Comparison of ENCODE assay signal across 28 cellular contexts in the genomic region with DNA sequence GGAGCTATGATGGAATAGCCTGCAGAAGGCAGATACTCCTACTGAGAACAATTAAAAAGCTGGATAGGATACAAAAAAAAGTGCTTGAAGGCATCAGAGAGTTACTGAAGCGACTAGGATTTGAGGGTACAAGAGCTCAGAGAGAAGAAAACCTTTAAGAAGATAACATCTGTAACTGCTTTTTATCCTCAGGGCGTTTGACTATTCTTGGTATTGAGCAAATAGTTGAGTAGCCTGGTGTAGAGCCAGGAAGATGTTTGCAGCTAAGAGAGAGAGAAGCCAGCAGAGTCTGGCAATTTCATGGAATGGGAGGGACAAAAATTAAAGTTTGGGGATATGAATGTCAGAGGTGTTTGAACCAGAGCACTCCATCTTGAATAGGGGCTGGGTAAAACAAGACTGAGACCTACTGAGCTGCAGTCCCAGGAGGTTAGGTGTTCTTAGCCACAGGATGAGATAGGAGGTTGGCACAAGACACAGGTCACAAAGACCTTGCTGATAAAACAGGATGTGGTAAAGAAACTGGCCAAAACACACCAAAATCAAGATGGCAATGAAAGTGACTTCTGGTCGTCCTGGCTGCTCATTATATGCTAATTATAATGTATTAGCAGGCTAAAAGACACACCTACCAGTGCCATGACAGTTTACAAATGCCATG.
DNase-seq lines count a peak whose midpoint lies in the region; ATAC-seq and TF ChIP-seq lines count a peak whose summit lies in the region.
"Had no signal": no experiment of that assay in that cellular context is flagged by ENCODE, and none has a peak within 500 bp of the region (broad histone marks: within the 10 kb centered on the region; RNA-seq: fewer than 3 reads in every experiment).

No MANE protein-coding gene starts in this region.

- no peaks in the 10 kb centered on the region for H3K4me1 Mint-ChIP-seq in MCF 10A (ENCODE audit: insufficient read depth, unreplicated experiment)
- H3K4me1 Mint-ChIP-seq: CD4-positive, CD25-positive, alpha-beta regulatory T cell; memory B cell; neural crest cell; stimulated activated memory B cell treated with anti-CD40 and anti-IgM and Interleukin-4, amounts not matched to agents 10 μg/mL and 1 μg/mL and 100 μg/mL, for 72 hours had no signal

- peak overlapping the region in 1 of 2 donors; percentile 40 for H3K27ac ChIP-seq in breast epithelium
- H3K27ac ChIP-seq: HL-60, pancreas, upper lobe of left lung had no signal

- intact Hi-C loops in MCF 10A (cut with micrococcal nuclease) (no loop called here), breast epithelium (cut with DNase I; ENCODE audit: low total_unique reads) (no loop called here)

- no peaks in the 10 kb centered on the region for H3K36me3 ChIP-seq in breast epithelium
- H3K36me3 ChIP-seq: pancreas, upper lobe of left lung had no signal

- TF ChIP-seq CTCF in MCF 10A (IDR thresholded peaks at IDR 0.05; ENCODE audit: unreplicated experiment) (no peak), breast epithelium (IDR thresholded peaks at IDR 0.05) (no peak)

- no peak for TF ChIP-seq POLR2A in breast epithelium (IDR thresholded peaks at IDR 0.05)

- peak; percentile 26 for ATAC-seq in GM21423 (IDR thresholded peaks at IDR 0.05; ENCODE audit: unreplicated experiment)
- ATAC-seq: left colon; pancreas; stimulated activated memory B cell treated with anti-CD40 and anti-IgM and Interleukin-4, amounts not matched to agents 10 μg/mL and 1 μg/mL and 100 μg/mL, for 72 hours had no signal

- no peaks in the 10 kb centered on the region for H3K36me3 Mint-ChIP-seq in MCF 10A (ENCODE audit: insufficient read depth, unreplicated experiment)
- H3K36me3 Mint-ChIP-seq: activated naive CD8-positive, alpha-beta T cell; CD4-positive, CD25-positive, alpha-beta regulatory T cell; memory B cell; stimulated activated memory B cell treated with anti-CD40 and anti-IgM and Interleukin-4, amounts not matched to agents 10 μg/mL and 1 μg/mL and 100 μg/mL, for 72 hours had no signal

- POLR2A ChIA-PET in MCF 10A (lab: Yijun Ruan, JAX) = interaction anchor here (0.6 kb wide), 1 partner anchor 990 kb away, joined by 3 read pairs; no protein-coding TSS in a partner anchor

- CTCF ChIA-PET in MCF 10A (lab: Yijun Ruan, JAX) = interaction anchor here (1.0 kb wide), 1 partner anchor 52 kb away, joined by 4 read pairs; no protein-coding TSS in a partner anchor

- no peaks in the 10 kb centered on the region for H3K27me3 ChIP-seq in breast epithelium
- H3K27me3 ChIP-seq: pancreas, upper lobe of left lung had no signal

- BruUV-seq in MCF 10A (replicated peaks; lab: Mats Ljungman, UMichigan) = no TSS peak

- no peak overlapping the region for H3K4me3 Mint-ChIP-seq in MCF 10A (ENCODE audit: unreplicated experiment)
- H3K4me3 Mint-ChIP-seq: activated naive CD8-positive, alpha-beta T cell; CD4-positive, CD25-positive, alpha-beta regulatory T cell; memory B cell; neural crest cell; stimulated activated memory B cell treated with anti-CD40 and anti-IgM and Interleukin-4, amounts not matched to agents 10 μg/mL and 1 μg/mL and 100 μg/mL, for 72 hours had no signal

- H3K27me3 Mint-ChIP-seq in MCF 10A (ENCODE audit: insufficient read depth, unreplicated experiment) = peaks cover 47% of the 10 kb centered on the region
- H3K27me3 Mint-ChIP-seq: CD4-positive, CD25-positive, alpha-beta regulatory T cell; memory B cell; stimulated activated memory B cell treated with anti-CD40 and anti-IgM and Interleukin-4, amounts not matched to agents 10 μg/mL and 1 μg/mL and 100 μg/mL, for 72 hours had no signal

- H3K4me3 ChIP-seq in breast epithelium = no peak overlapping the region
- H3K4me3 ChIP-seq: pancreas, upper lobe of left lung had no signal

- no peak overlapping the region for H3K27ac Mint-ChIP-seq in MCF 10A (ENCODE audit: low read depth, unreplicated experiment)
- H3K27ac Mint-ChIP-seq: activated naive CD8-positive, alpha-beta T cell; CD4-positive, CD25-positive, alpha-beta regulatory T cell; memory B cell; stimulated activated memory B cell treated with anti-CD40 and anti-IgM and Interleukin-4, amounts not matched to agents 10 μg/mL and 1 μg/mL and 100 μg/mL, for 72 hours had no signal

- peak; percentile 2 for DNase-seq in MCF 10A (ENCODE audit: unreplicated experiment)
- DNase-seq in breast epithelium (ENCODE audit: low spot score in 2 of 2) = no peak
- peak; percentile 67 for DNase-seq in OCI-M1 (lab: John Stamatoyannopoulos, UW)
- no peak for DNase-seq in dedifferentiated amniotic fluid mesenchymal stem cell (ENCODE audit: extremely low spot score)
- DNase-seq in T-helper 9 cell = no peak
- DNase-seq in NCI-H82 treated with DMSO at 0.1 percent for 48 hours (lab: John Stamatoyannopoulos, UW; ENCODE audit: unreplicated experiment) = no peak
- DNase-seq in NCI-H146 (lab: John Stamatoyannopoulos, UW) = no peak
- DNase-seq: 8988T; activated CD4-positive, alpha-beta T cell treated with anti-CD3 and anti-CD28 coated beads for 48 hours; activated T-cell treated with anti-CD3 and anti-CD28 coated beads for 4 hours; CD4-positive, CD25-positive, alpha-beta regulatory T cell; hippocampal formation; KBM-7; left colon; NCI-H1436; NCI-H345; NCI-H748 treated with DMSO at 0.1 percent for 48 hours; pancreas; retina; substantia nigra; SW 1271; upper lobe of left lung had no signal

- no peaks in the 10 kb centered on the region for H3K9me3 ChIP-seq in breast epithelium
- H3K9me3 ChIP-seq: pancreas, upper lobe of left lung had no signal

- H3K4me1 ChIP-seq in breast epithelium = no peaks in the 10 kb centered on the region
- H3K4me1 ChIP-seq: pancreas, upper lobe of left lung had no signal

- H3K9me3 Mint-ChIP-seq in MCF 10A (ENCODE audit: unreplicated experiment) = no peaks in the 10 kb centered on the region
- H3K9me3 Mint-ChIP-seq: CD4-positive, CD25-positive, alpha-beta regulatory T cell; memory B cell; neural crest cell; stimulated activated memory B cell treated with anti-CD40 and anti-IgM and Interleukin-4, amounts not matched to agents 10 μg/mL and 1 μg/mL and 100 μg/mL, for 72 hours had no signal

Comparison
In these comparisons a context has a peak if more than half of its experiments do, and no peak if none do; other contexts are left out.
1. DNase-seq: peak in MCF 10A (single experiment) and OCI-M1 (single experiment); none in breast epithelium (0 of 2), dedifferentiated amniotic fluid mesenchymal stem cell (single experiment), T-helper 9 cell (single experiment), NCI-H82 treated with DMSO at 0.1 percent for 48 hours (single experiment) and NCI-H146 (single experiment).